In the genomic region with DNA sequence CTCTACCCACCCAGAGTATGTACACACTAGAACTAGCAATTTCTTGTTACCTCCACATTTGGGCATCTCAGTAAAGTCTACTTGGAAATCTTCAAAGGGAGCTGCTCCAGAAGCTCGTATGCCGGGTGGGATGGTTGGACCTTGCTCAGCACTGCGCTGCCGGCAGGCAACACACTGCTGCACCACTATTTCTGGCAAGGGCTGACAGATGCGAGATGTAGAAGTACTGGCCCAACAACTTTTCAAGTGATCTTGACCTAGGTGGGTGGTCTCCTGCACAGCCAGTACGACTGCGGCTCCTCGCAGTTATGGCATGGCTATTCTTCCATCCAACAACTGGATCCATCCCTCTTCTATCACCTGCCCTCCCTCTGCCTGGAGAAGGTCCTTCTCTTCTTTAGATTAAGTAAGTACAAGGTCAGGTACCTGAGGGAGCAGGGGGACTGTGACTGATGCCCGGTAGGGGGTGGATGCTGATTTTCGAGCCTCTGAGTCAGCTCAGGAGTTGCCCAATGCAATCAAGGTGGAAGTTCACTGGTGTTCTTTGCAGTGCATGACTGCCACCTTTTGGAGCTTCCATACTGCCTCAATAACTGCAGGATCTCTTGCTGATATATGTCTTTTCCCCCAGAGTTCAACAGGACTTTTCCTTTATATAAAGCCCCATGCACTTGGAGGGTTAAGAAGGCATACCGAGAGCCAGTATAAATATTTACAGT, we compare ENCODE assay signal across 10 cellular contexts.
DNase-seq lines count a peak whose midpoint lies in the region; ATAC-seq and TF ChIP-seq lines count a peak whose summit lies in the region.
"Had no signal": no experiment of that assay in that cellular context is flagged by ENCODE, and none has a peak within 500 bp of the region (broad histone marks: within the 10 kb centered on the region; RNA-seq: fewer than 3 reads in every experiment).

No MANE protein-coding gene starts in this region.

- peaks cover 35% of the 10 kb centered on the region; the same call in 1 of the 2 replicates for H3K9me3 ChIP-seq in NT2/D1 (ENCODE audit: insufficient read depth, low read length)

- H3K4me3 ChIP-seq in NT2/D1 (ENCODE audit: insufficient read length, low read depth) (no peak overlapping the region), epithelial cell of proximal tubule (ENCODE audit: low read depth, low read length) (no peak overlapping the region), retinal pigment epithelial cell (ENCODE audit: low read length) (no peak overlapping the region)

- no peaks in the 10 kb centered on the region for H3K27me3 ChIP-seq in NT2/D1 (ENCODE audit: insufficient read depth, insufficient read length)

- H3K4me1 ChIP-seq in NT2/D1 (ENCODE audit: insufficient read depth, insufficient read length): no peaks in the 10 kb centered on the region

- DNase-seq in NCI-H748 (lab: John Stamatoyannopoulos, UW; ENCODE audit: unreplicated experiment) (peak; percentile 34), NCI-H748 treated with DMSO at 0.1 percent for 48 hours (lab: John Stamatoyannopoulos, UW) (no peak), NT2/D1 (ENCODE audit: low read depth, low spot score) (peak; percentile 49), epithelial cell of proximal tubule (ENCODE audit: low read depth) (peak; percentile 39), retinal pigment epithelial cell (ENCODE audit: low read depth) (no peak)
- DNase-seq: activated CD4-positive, CD25-positive, alpha-beta regulatory T cell treated with anti-CD3 and anti-CD28 coated beads, Interleukin-2, amount 50 U/mL, for 72 hours; CD4-positive, CD25-positive, alpha-beta regulatory T cell had no signal

- no peak overlapping the region for H3K9ac ChIP-seq in NT2/D1 (ENCODE audit: insufficient read length, low read depth)

- ATAC-seq in GM18868 (IDR thresholded peaks at IDR 0.05; ENCODE audit: unreplicated experiment): no peak
- no peak for ATAC-seq in HG02759 (IDR thresholded peaks at IDR 0.05; ENCODE audit: unreplicated experiment)
- ATAC-seq in GM21526 (IDR thresholded peaks at IDR 0.05; ENCODE audit: low FRiP score, unreplicated experiment): no peak

- TF ChIP-seq CTCF in epithelial cell of proximal tubule (conservative IDR thresholded peaks at IDR 0.05; ENCODE audit: low read depth, low read length) (peak; percentile 75), retinal pigment epithelial cell (conservative IDR thresholded peaks at IDR 0.05; ENCODE audit: low read depth, low read length) (peak; percentile 50)

- H3K36me3 ChIP-seq in NT2/D1 (ENCODE audit: insufficient read depth, insufficient read length, low read length): no peaks in the 10 kb centered on the region

Comparison
In these comparisons a context has a peak if more than half of its experiments do, and no peak if none do; other contexts are left out.
1. DNase-seq: peak in NCI-H748 (single experiment), NT2/D1 (single experiment) and epithelial cell of proximal tubule (single experiment); none in NCI-H748 treated with DMSO at 0.1 percent for 48 hours (single experiment) and retinal pigment epithelial cell (single experiment).